ENCODE assay signal across 8 cellular contexts in the genomic region with DNA sequence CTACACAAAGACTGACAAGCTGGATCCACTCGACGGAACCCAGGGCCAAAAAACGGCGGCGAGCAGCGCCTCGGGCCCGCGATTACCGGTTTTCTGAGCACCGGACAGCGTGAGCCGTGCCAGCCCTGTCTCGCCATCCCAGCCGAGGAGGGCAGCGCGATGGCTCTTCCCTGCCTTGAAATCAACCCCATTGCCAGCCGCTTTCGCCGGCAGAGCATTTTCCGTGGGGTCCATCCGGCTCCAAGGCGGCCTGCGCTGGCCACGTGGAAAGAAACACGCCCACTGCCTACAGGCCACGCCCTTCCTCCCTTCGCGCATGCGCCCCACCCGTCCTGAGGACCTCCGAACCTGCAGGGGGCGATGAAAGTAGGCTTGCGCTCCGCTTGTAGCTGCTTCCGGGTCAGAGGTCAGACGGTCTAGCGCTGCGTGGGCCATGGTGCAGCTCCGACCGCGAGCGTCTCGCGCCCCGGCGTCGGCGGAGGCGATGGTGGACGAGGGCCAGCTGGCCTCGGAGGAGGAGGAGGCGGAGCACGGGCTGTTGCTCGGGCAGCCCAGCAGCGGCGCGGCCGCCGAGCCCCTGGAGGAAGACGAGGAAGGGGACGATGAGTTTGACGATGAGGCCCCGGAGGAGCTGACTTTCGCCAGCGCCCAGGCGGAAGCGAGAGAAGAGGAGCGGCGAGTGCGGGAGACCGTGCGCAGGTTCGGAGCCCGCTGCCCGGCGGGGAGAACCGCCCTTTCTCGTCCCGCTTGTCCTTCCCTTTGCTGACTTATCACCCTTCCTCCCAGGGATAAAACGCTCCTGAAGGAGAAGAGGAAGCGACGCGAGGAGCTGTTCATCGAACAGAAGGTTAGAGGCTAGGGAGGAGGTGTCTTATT. TPM values are rescaled to one million over a fixed set of nuclear protein-coding genes. Genes with fewer than 3 reads are reported as not detected.
A peak's percentile ranks its signal among the peaks of the same experiment; 100 is the strongest.
DNase-seq lines count a peak whose midpoint lies in the region; ATAC-seq and TF ChIP-seq lines count a peak whose summit lies in the region.

NOL7 (plus strand) TSS at position 410 of the 876 bp plus-strand sequence; CDS start at position 434, 24 bp downstream.

- ATAC-seq in HG03460 (IDR thresholded peaks at IDR 0.05; ENCODE audit: unreplicated experiment) = peak; percentile 88

- H3K36me3 Mint-ChIP-seq in activated CD4-positive, alpha-beta T cell treated with anti-CD3 and anti-CD28 coated beads, Interleukin-2, amount 10 ng/mL, durations not matched to agents 24 days and 14 days (ENCODE audit: low read depth) = peaks cover 39% of the 10 kb centered on the region

- H3K4me3 Mint-ChIP-seq in activated CD4-positive, alpha-beta T cell treated with anti-CD3 and anti-CD28 coated beads, Interleukin-2, amount 10 ng/mL, durations not matched to agents 24 days and 14 days = peak within 1 kb of the TSS; percentile 92

- peak; percentile 68 for TF ChIP-seq CTCF in coronary artery (IDR thresholded peaks at IDR 0.05)

- peak within 1 kb of the TSS; percentile 86 for H3K4me3 ChIP-seq in coronary artery

- DNase-seq in C1 segment of cervical spinal cord (lab: John Stamatoyannopoulos, UW) (peak; percentile 69 to 99 (median 96)), GM19240 (ENCODE audit: insufficient read length, low spot score) (peak; percentile 77), NCI-H526 (lab: John Stamatoyannopoulos, UW) (peak; percentile 94 to 98), coronary artery (ENCODE audit: low spot score) (peak; percentile 99), left kidney (ENCODE audit: low read depth, low spot score) (peak; percentile 99)
- DNase-seq in activated CD4-positive, alpha-beta T cell treated with anti-CD3 and anti-CD28 coated beads, Interleukin-2, amount 10 ng/mL, durations not matched to agents 24 days and 14 days = peak; percentile 100
- DNase-seq in stimulated activated CD4-positive, alpha-beta T cell treated with anti-CD3 and anti-CD28 coated beads, Interleukin-2, amount 100 ng/mL, for 24 hours = peak; percentile 99

- peak within 1 kb of the TSS; percentile 96 for H3K27ac Mint-ChIP-seq in activated CD4-positive, alpha-beta T cell treated with anti-CD3 and anti-CD28 coated beads, Interleukin-2, amount 10 ng/mL, durations not matched to agents 24 days and 14 days

- intact Hi-C loops in activated CD4-positive, alpha-beta T cell treated with anti-CD3 and anti-CD28 coated beads, Interleukin-2, amount 10 ng/mL, durations not matched to agents 24 days and 14 days (cut with micrococcal nuclease) = loop anchor here (1.0 kb wide), 5 partner anchors 41 to 287 kb away; partner anchors contain the start of genes MCUR1, SIRT5 and TBC1D7

- peaks cover 33% of the 10 kb centered on the region for H3K4me1 Mint-ChIP-seq in activated CD4-positive, alpha-beta T cell treated with anti-CD3 and anti-CD28 coated beads, Interleukin-2, amount 10 ng/mL, durations not matched to agents 24 days and 14 days

- no peaks in the 10 kb centered on the region for H3K27me3 Mint-ChIP-seq in activated CD4-positive, alpha-beta T cell treated with anti-CD3 and anti-CD28 coated beads, Interleukin-2, amount 10 ng/mL, durations not matched to agents 24 days and 14 days

- peak within 1 kb of the TSS; percentile 84 to 92 for H3K27ac ChIP-seq in coronary artery

- no peaks in the 10 kb centered on the region for H3K9me3 Mint-ChIP-seq in activated CD4-positive, alpha-beta T cell treated with anti-CD3 and anti-CD28 coated beads, Interleukin-2, amount 10 ng/mL, durations not matched to agents 24 days and 14 days

RNA-seq across cellular contexts. Expression of gene NOL7, which starts in this region (rescaled TPM):
- 103 and 104 TPM in 2 replicates for total RNA-seq in activated CD4-positive, alpha-beta T cell treated with anti-CD3 and anti-CD28 coated beads, Interleukin-2, amount 10 ng/mL, durations not matched to agents 24 days and 14 days

Comparison
In these comparisons a context has a peak if more than half of its experiments do, and no peak if none do; other contexts are left out.
1. Peak in every context shown above with its lines: DNase-seq, ATAC-seq, H3K4me3 ChIP-seq and H3K27ac ChIP-seq.